Comparison of ENCODE assay signal across 8 cellular contexts in genomic region chrX:155215443-155216178, GRCh38. TPM values are rescaled to one million over a fixed set of nuclear protein-coding genes. Genes with fewer than 3 reads are reported as not detected.
DNase-seq lines count a peak whose midpoint lies in the region; ATAC-seq, FAIRE-seq and TF ChIP-seq lines count a peak whose summit lies in the region.

No MANE protein-coding gene starts in this region.

- H3K9me3 ChIP-seq in MM.1S (replicated peaks; ENCODE audit: insufficient read depth, low read length) (no peaks in the 10 kb centered on the region), muscle layer of duodenum (ENCODE audit: control insufficient read depth in 1 of 2, low read length in 2 of 2) (no peaks in the 10 kb centered on the region)

- H3K36me3 ChIP-seq in MM.1S (replicated peaks; ENCODE audit: insufficient read depth, low read length) (no peaks in the 10 kb centered on the region), muscle layer of duodenum (ENCODE audit: control insufficient read depth in 1 of 2, insufficient read depth in 2 of 2, low read length in 2 of 2) (no peaks in the 10 kb centered on the region)

- intact Hi-C loops in dorsolateral prefrontal cortex (cut with DNase I): loop anchor here (2.0 to 5.0 kb wide), 2 partner anchors 47 to 49 kb away; partner anchors contain the start of gene RAB39B (in 2 of the 2)
- intact Hi-C loops in head of caudate nucleus (cut with DNase I): no loop called here

- H3K27ac ChIP-seq in MM.1S (ENCODE audit: low read length): peak overlapping the region; percentile 22; the same call in 1 of the 2 replicates
- H3K27ac ChIP-seq in dorsolateral prefrontal cortex: peak overlapping the region in 56 of 59 donors; percentile 12 to 93 (median 84)
- H3K27ac ChIP-seq in muscle layer of duodenum (ENCODE audit: low read length): peak overlapping the region; percentile 80

- H2AFZ ChIP-seq in MM.1S (ENCODE audit: low read length): peak overlapping the region; percentile 77

- no peak for TF ChIP-seq POLR2A in H54 (IDR thresholded peaks at IDR 0.05; ENCODE audit: low read depth, low read length)

- peak overlapping the region; percentile 68 for H3K4me2 ChIP-seq in MM.1S (ENCODE audit: low read depth, low read length)

- peaks cover 43% of the 10 kb centered on the region for H3K79me2 ChIP-seq in MM.1S (ENCODE audit: low read length)

- no peaks in the 10 kb centered on the region for H3F3A ChIP-seq in MM.1S (ENCODE audit: insufficient read depth, low read length)

- H3K4me1 ChIP-seq in MM.1S (ENCODE audit: low read length) (peaks cover 5% of the 10 kb centered on the region; the same call in 1 of the 2 replicates), muscle layer of duodenum (ENCODE audit: control insufficient read depth in 1 of 2, insufficient read depth in 2 of 2, low read length in 2 of 2) (peaks cover 9 to 14% of the 10 kb centered on the region in 2 donors)

- DNase-seq in H54 (ENCODE audit: insufficient read length, low spot score) (peak; percentile 6), MM.1S (no peak), dorsolateral prefrontal cortex (no peak), KBM-7 (no peak), head of caudate nucleus (no peak)
- no peak for DNase-seq in effector CD8-positive, alpha-beta T cell (lab: John Stamatoyannopoulos, UW)

- H3K9me2 ChIP-seq in MM.1S (replicated peaks; ENCODE audit: insufficient read depth, low read length): no peaks in the 10 kb centered on the region

- peak; percentile 31 for ATAC-seq in GM18517 (IDR thresholded peaks at IDR 0.05; ENCODE audit: unreplicated experiment)

- H3K27me3 ChIP-seq in MM.1S (replicated peaks; ENCODE audit: insufficient read depth, low read length): no peaks in the 10 kb centered on the region
- H3K27me3 ChIP-seq in dorsolateral prefrontal cortex: peaks cover 0 to 30% (median 0%) of the 10 kb centered on the region in 45 donors
- H3K27me3 ChIP-seq in muscle layer of duodenum (ENCODE audit: low read depth, low read length): no peaks in the 10 kb centered on the region

- H3K4me3 ChIP-seq in MM.1S (ENCODE audit: low read length): peak overlapping the region; percentile 74
- peak overlapping the region; percentile 30 to 80 (median 63) for H3K4me3 ChIP-seq in dorsolateral prefrontal cortex
- peak overlapping the region; percentile 72 to 76 for H3K4me3 ChIP-seq in muscle layer of duodenum (ENCODE audit: low read depth in 1 of 2, low read length in 2 of 2)

- no peak for FAIRE-seq in H54 (lab: Jason Lieb, UNC)

- H4K20me1 ChIP-seq in MM.1S (ENCODE audit: insufficient read depth, low read length): no peaks in the 10 kb centered on the region

- peak overlapping the region; percentile 62; the same call in 1 of the 2 replicates for H3K9ac ChIP-seq in MM.1S (ENCODE audit: low read length)

- in situ Hi-C loops in KBM-7 (cut with MboI; ENCODE audit: low pct_unique_long_range_greater_than_20kb, low sequenced_read_pairs): no loop called here

- TF ChIP-seq CTCF in MM.1S (IDR thresholded peaks at IDR 0.05; ENCODE audit: low read length): no peak
- no peak for TF ChIP-seq CTCF in dorsolateral prefrontal cortex (IDR thresholded peaks at IDR 0.05 in 54 of 56, conservative IDR thresholded peaks at IDR 0.05 in 2 of 56; ENCODE audit: low read depth in 1 of 56, partially characterized antibody in 56 of 56)

RNA-seq across cellular contexts. Expression of gene VBP1, which starts 0.6 kb away (rescaled TPM):
- total RNA-seq in dorsolateral prefrontal cortex: 10 to 100 TPM; 34.0 to 81.7 (median 54.7) TPM

RNA-seq across cellular contexts. Expression of gene RAB39B, which starts 48.7 kb away (rescaled TPM):
- total RNA-seq in dorsolateral prefrontal cortex: 10 to 100 TPM in 118 of 120 experiments, 1 to 10 TPM in 2; 8.9 to 28.9 (median 20.2) TPM

Comparison
In these comparisons a context has a peak if more than half of its experiments do, and no peak if none do; other contexts are left out.
1. H3K27ac ChIP-seq: peak in every context shown above with its lines; median percentile 84 in dorsolateral prefrontal cortex; 80 in muscle layer of duodenum; 22 in MM.1S.